ENCODE assay signal across 28 cellular contexts in the genomic region with DNA sequence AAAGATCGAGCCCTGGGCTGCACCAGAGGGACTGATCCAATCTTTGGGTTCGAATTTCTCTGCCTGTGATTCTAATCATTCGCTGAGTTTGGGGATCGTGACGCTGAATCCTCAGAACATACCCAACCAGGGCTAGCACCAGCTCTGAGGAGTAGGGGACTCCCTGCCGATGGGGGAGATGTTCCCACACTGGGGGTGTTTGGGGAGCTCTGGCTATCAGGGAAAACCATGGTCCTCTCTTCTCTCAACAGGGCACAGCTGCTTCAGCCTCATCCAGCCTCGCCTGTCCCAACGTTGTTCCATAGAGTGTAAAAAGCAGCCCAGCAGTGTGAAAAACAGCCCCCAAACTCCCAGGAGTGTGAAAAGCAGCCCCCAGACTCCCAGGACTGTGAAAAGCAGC.
"Had no signal": no experiment of that assay in that cellular context is flagged by ENCODE, and none has a peak within 500 bp of the region (broad histone marks: within the 10 kb centered on the region; RNA-seq: fewer than 3 reads in every experiment).

No MANE protein-coding gene starts in this region.

- H3K27ac ChIP-seq: neural progenitor cell, ovary, parathyroid adenoma, psoas muscle, right lobe of liver, skin epidermis, spleen, stomach, thoracic aorta, thyroid gland, tibial nerve, upper lobe of left lung, vagina had no signal

- FAIRE-seq: urothelium cell line had no signal

- H3K4me1 ChIP-seq: neural progenitor cell, parathyroid adenoma, psoas muscle, right lobe of liver, spleen, stomach, thyroid gland, upper lobe of left lung, vagina had no signal

- DNase-seq: naive thymus-derived CD4-positive, alpha-beta T cell; natural killer cell; occipital lobe; posterior cingulate gyrus; psoas muscle; right cardiac atrium; right lobe of liver; spleen; stimulated activated CD4-positive, alpha-beta T cell treated with anti-CD3 and anti-CD28 coated beads, Interleukin-12 subunit alpha, Interleukin-12 subunit beta, amount 100 ng/mL, for 4 hours; stimulated activated CD4-positive, alpha-beta T cell treated with anti-CD3 and anti-CD28 coated beads, Interleukin-1b, Interleukin-23, amount 100 ng/mL, for 48 hours; stimulated activated CD4-positive, alpha-beta T cell treated with anti-CD3 and anti-CD28 coated beads, Interleukin-2, amount 100 ng/mL, for 48 hours; stimulated activated CD4-positive, alpha-beta T cell treated with anti-CD3 and anti-CD28 coated beads, Interleukin-4, amount 100 ng/mL, for 24 hours; stimulated activated naive B cell treated with anti-CD40 and anti-IgM and Interleukin-4, amounts not matched to agents 10 μg/mL and 1 μg/mL and 100 μg/mL, for 72 hours; stimulated activated naive CD4-positive, alpha-beta T cell treated with Interleukin-2 at 50 U/mL for 16 hours; stomach; thyroid gland; trophoblast cell; upper lobe of left lung had no signal

- ATAC-seq: naive thymus-derived CD4-positive, alpha-beta T cell; natural killer cell; psoas muscle; right cardiac atrium; right lobe of liver; stimulated activated effector memory CD8-positive, alpha-beta T cell treated with anti-CD3 and anti-CD28 coated beads, Interleukin-12 subunit alpha, Interleukin-12 subunit beta, amount 100 ng/mL, for 72 hours; stimulated activated naive B cell treated with anti-CD40 and anti-IgM and Interleukin-4, amounts not matched to agents 10 μg/mL and 1 μg/mL and 100 μg/mL, for 72 hours had no signal

- H3K27me3 ChIP-seq: neural progenitor cell, ovary, right lobe of liver, thyroid gland, tibial nerve, upper lobe of left lung, vagina had no signal

- H3K4me3 ChIP-seq: neural progenitor cell, ovary, psoas muscle, right lobe of liver, skin epidermis, smooth muscle cell, spleen, stomach, thoracic aorta, thyroid gland, tibial nerve, upper lobe of left lung, vagina had no signal

- H3K36me3 ChIP-seq: neural progenitor cell, ovary, right lobe of liver, spleen, stomach, thoracic aorta, thyroid gland, tibial nerve, upper lobe of left lung, vagina had no signal

- H3K9me3 ChIP-seq: ovary, psoas muscle, right lobe of liver, spleen, stomach, thoracic aorta, thyroid gland, tibial nerve, upper lobe of left lung, vagina had no signal
